8 cellular contexts compared by ENCODE assay signal in the genomic region with DNA sequence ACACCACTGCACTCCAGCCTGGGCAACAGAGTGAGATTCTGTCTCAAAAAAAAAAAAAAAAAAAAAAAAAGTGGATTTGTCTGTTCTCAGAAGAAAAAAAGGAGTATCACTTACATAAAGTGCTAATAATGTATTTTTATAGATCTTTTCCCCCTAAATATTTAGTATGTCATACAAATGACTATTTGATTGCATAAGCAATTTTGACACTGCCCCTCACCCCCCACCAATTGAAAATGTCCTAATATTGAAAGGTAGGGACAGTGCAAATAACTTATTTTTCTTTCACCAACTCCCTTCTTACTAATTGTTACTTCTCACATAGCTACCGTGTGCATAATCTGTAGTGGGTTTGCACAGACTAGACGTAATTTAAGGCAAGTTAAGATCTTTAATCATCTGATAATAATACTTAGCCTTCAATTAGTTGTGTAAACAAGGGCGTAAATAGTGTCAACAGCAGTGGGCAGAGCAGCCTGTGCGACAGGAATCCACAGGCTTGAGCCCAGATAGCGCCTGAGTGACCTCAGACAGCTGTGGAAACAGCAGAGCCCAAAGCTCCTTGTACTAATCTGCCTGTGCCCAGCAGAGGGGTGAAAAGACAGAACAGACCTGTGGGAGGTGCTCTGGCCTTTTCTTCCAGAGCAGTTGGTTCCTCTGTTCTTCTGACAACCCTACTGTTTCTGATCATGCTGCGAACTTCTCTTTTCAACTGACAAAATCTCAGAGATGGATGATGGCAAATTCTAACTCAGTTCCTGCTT. TPM values are rescaled to one million over a fixed set of nuclear protein-coding genes. Genes with fewer than 3 reads are reported as not detected.
DNase-seq lines count a peak whose midpoint lies in the region; ATAC-seq, FAIRE-seq and TF ChIP-seq lines count a peak whose summit lies in the region.

No MANE protein-coding gene starts in this region.

- no peak overlapping the region for H3K4me3 ChIP-seq in SK-N-MC
- H3K4me3 ChIP-seq in GM12878 = no peak overlapping the region
- no peak overlapping the region for H3K4me3 ChIP-seq in left lung
- no peak overlapping the region for H3K4me3 ChIP-seq in transverse colon

- WGBS in GM12878 (ENCODE audit: insufficient coverage, insufficient replicate concordance, low lambda C conversion rate, missing lambda C conversion rate) = 47% methylated on average over 6 of the region's 6 CpGs
- WGBS in transverse colon (ENCODE audit: low coverage in 1 of 2), 2 donors = 35 to 53% methylated on average over 3 to 6 of the region's 6 CpGs

- peak overlapping the region; percentile 61 for H2AFZ ChIP-seq in GM12878 (ENCODE audit: control insufficient read depth, low read depth, low read length)

- TF ChIP-seq RAD21 in GM12878 (IDR thresholded peaks at IDR 0.05; ENCODE audit: insufficient read depth, low read depth, low read length) = peak; percentile 93

- TF ChIP-seq POLR2A in GM12878 (IDR thresholded peaks at IDR 0.05; ENCODE audit: low read depth, low read length) (no peak), transverse colon (IDR thresholded peaks at IDR 0.05) (no peak)

- in situ Hi-C loops in GM12878 (cut with MboI) (no loop called here), transverse colon (cut with MboI; ENCODE audit: low pct_ligation_motif_present in 1 of 4, low pct_unique_long_range_greater_than_20kb in 1 of 4, low sequenced_read_pairs in 3 of 4) (loop anchor here in 3 of 4 donors (5.0 to 10.0 kb wide), 2 partner anchors 58 to 61 kb away; no protein-coding TSS in a partner anchor)

- no peak for FAIRE-seq in GM12878 (lab: Jason Lieb, UNC)

- RAD21 ChIA-PET in GM12878 (lab: Charles Lee; ENCODE audit: unreplicated experiment) = interaction anchor here (0.6 to 26.9 kb wide), 17 partner anchors 13 to 202 kb away, joined by 3 to 966 read pairs (median 13); a partner anchor contains a TSS

- 0 out of 2 replicates have a peak overlapping the region, but pooled peaks have one; percentile 8 for H3K27ac ChIP-seq in SK-N-MC
- H3K27ac ChIP-seq in GM12878 (ENCODE audit: control insufficient read depth, insufficient read depth) = no peak overlapping the region
- H3K27ac ChIP-seq in left lung = no peak overlapping the region
- H3K27ac ChIP-seq in transverse colon = no peak overlapping the region

- DNase-seq in DMS153 (lab: John Stamatoyannopoulos, UW) (peak; percentile 73), GM20000 (ENCODE audit: low spot score) (peak; percentile 76), Kasumi-1 (lab: John Stamatoyannopoulos, UW) (peak; percentile 94 to 97), SK-N-MC (ENCODE audit: low read depth, low spot score) (no peak), GM12878 (ENCODE audit: low read depth, low spot score) (no peak), left lung (peak in 1 of 2 donors; percentile 72), transverse colon (peak; percentile 71)

- no peak for TF ChIP-seq EP300 in GM12878 (IDR thresholded peaks at IDR 0.05; ENCODE audit: borderline replicate concordance in 1 of 2, control insufficient read depth in 1 of 2, low read depth in 2 of 2, low read length in 2 of 2)
- TF ChIP-seq EP300 in transverse colon (IDR thresholded peaks at IDR 0.05; ENCODE audit: low read depth) = no peak

- no TSS peak for BruUV-seq in GM12878 (replicated peaks; lab: Mats Ljungman, UMichigan)

- SMC1A ChIA-PET in GM12878 (lab: Charles Lee; ENCODE audit: uncharacterized antibody, unreplicated experiment) = interaction anchor here (0.6 to 39.2 kb wide), 24 partner anchors 8 to 211 kb away, joined by 3 to 1399 read pairs (median 6); a partner anchor contains a TSS

- no peaks in the 10 kb centered on the region for H4K20me1 ChIP-seq in GM12878 (ENCODE audit: control insufficient read depth, insufficient read depth)

- intact Hi-C loops in GM12878 (cut with micrococcal nuclease; ENCODE audit: unreplicated experiment) (loop anchor here (1.0 to 10.0 kb wide), 3 partner anchors 58 to 851 kb away; no protein-coding TSS in a partner anchor), left lung (cut with DNase I) (no loop called here), transverse colon (cut with DNase I; ENCODE audit: low total_unique reads) (no loop called here)

- H3K9ac ChIP-seq in SK-N-MC (ENCODE audit: insufficient read length) = no peak overlapping the region
- H3K9ac ChIP-seq in GM12878 (ENCODE audit: control insufficient read depth, insufficient read depth, low read length) = no peak overlapping the region

- no peak overlapping the region for H3K4me2 ChIP-seq in GM12878 (ENCODE audit: control insufficient read depth, insufficient read depth)

- H3K4me1 ChIP-seq in GM12878 (ENCODE audit: control insufficient read depth, insufficient read depth, low read length) (peaks cover 23% of the 10 kb centered on the region), left lung (peaks cover 0 to 31% of the 10 kb centered on the region in 2 donors), transverse colon (peaks cover 0 to 12% (median 2%) of the 10 kb centered on the region in 4 donors)

- CTCF ChIA-PET in GM12878 (lab: Yijun Ruan, JAX) = interaction anchor here (0.6 to 38.4 kb wide), 25 partner anchors 8 to 342 kb away, joined by 3 to 1067 read pairs (median 4); no protein-coding TSS in a partner anchor

- H3K9me3 ChIP-seq in SK-N-MC (ENCODE audit: low read depth, low read length) = no peaks in the 10 kb centered on the region
- no peaks in the 10 kb centered on the region for H3K9me3 ChIP-seq in GM12878 (replicated peaks; ENCODE audit: control insufficient read depth, insufficient read depth, low read length)
- no peaks in the 10 kb centered on the region for H3K9me3 ChIP-seq in left lung
- H3K9me3 ChIP-seq in transverse colon = no peaks in the 10 kb centered on the region

- no peaks in the 10 kb centered on the region for H3K27me3 ChIP-seq in GM12878 (replicated peaks in 1 of 2; ENCODE audit: control insufficient read depth in 2 of 2, insufficient read depth in 2 of 2, low read length in 1 of 2)
- H3K27me3 ChIP-seq in left lung = no peaks in the 10 kb centered on the region
- H3K27me3 ChIP-seq in transverse colon = no peaks in the 10 kb centered on the region

- POLR2A ChIA-PET in GM12878 (lab: Charles Lee) = interaction anchor here (0.6 to 10.4 kb wide), 8 partner anchors 8 to 202 kb away, joined by 3 to 142 read pairs (median 4); no protein-coding TSS in a partner anchor

- TF ChIP-seq CTCF in GM20000 (IDR thresholded peaks at IDR 0.05; ENCODE audit: extremely low read depth, missing control alignments) (peak; percentile 49), GM12878 (IDR thresholded peaks at IDR 0.05 in 2 of 3, conservative IDR thresholded peaks at IDR 0.05 in 1 of 3; ENCODE audit: control insufficient read depth in 2 of 3, extremely low read depth in 1 of 3, insufficient read depth in 1 of 3, low read depth in 3 of 3, low read length in 3 of 3) (peak; percentile 70 to 91 (median 70); a peak in 5 of 6 replicates), left lung (IDR thresholded peaks at IDR 0.05) (peak; percentile 31 to 57), transverse colon (IDR thresholded peaks at IDR 0.05) (peak; percentile 31 to 73 (median 56))

- ATAC-seq in GM12878 (peak; percentile 67), left lung (peak; percentile 69), HG03469 (IDR thresholded peaks at IDR 0.05; ENCODE audit: unreplicated experiment) (no peak)

- H3K79me2 ChIP-seq in GM12878 (ENCODE audit: control insufficient read depth, insufficient read depth, low read length) = peaks cover 16% of the 10 kb centered on the region

- H3K36me3 ChIP-seq in SK-N-MC (ENCODE audit: insufficient read depth, low read length) (no peaks in the 10 kb centered on the region), GM12878 (ENCODE audit: control insufficient read depth in 2 of 2, insufficient read depth in 2 of 2, low read length in 1 of 2) (no peaks in the 10 kb centered on the region), left lung (no peaks in the 10 kb centered on the region), transverse colon (no peaks in the 10 kb centered on the region)

RNA-seq across cellular contexts. Expression of a gene that starts 4.5 kb away (rescaled TPM):
- total RNA-seq in GM12878 (2013; cell fraction: nucleolus; rRNA removed) = 88.8 and 93.7 TPM in 2 replicates
- total RNA-seq in GM12878 (2014; rRNA removed) (65.4 and 69.4 TPM in 2 replicates), GM12878 (2014; rRNA removed; fragmentation: Illumina TruSeq; extraction: Trizol) (32.7 and 34.9 TPM in 2 replicates), GM12878 (2021) (73.9 and 75.2 TPM in 2 replicates), left lung (10 to 100 TPM; 16.1 to 26.6 TPM), transverse colon (10 to 100 TPM; 12.1 to 40.3 (median 16.5) TPM)
- polyA plus RNA-seq in GM12878 (2011; ENCODE audit: low read depth) = 6.6 TPM
- polyA plus RNA-seq in GM12878 (2011; rRNA removed) (36.4 and 44.1 TPM in 2 replicates), GM12878 (2014; fragmentation: Illumina TruSeq; extraction: Trizol) (22.4 and 26.2 TPM in 2 replicates), GM12878 (2014; fragmentation: Nextera tagmentation; extraction: Ambion mirVana) (10 to 100 TPM in 1 of 2 experiments, 1 to 10 TPM in 1; 6.2 to 19.5 TPM), GM12878 (2014; rRNA removed) (52.3 and 62.0 TPM in 2 replicates), GM12878 (2016; fragmentation: Nextera tagmentation; extraction: Ambion mirVana) (10 to 100 TPM in 1 of 2 experiments, 1 to 10 TPM in 1; 4.3 to 11.7 TPM)
- polyA plus RNA-seq in GM12878 (2011; cell fraction: cytosol; rRNA removed) = 32.3 and 38.9 TPM in 2 replicates
- 59.7 and 70.4 TPM in 2 replicates for polyA plus RNA-seq in GM12878 (2011; cell fraction: nucleus; rRNA removed)
- 24.5 and 28.7 TPM in 2 replicates for polyA plus RNA-seq in GM12878 (2012)
- polyA minus RNA-seq in GM12878 (2011; rRNA and poly(A)+ RNA removed) = 30.4 and 44.0 TPM in 2 replicates
- 24.5 TPM in 2 replicates for polyA minus RNA-seq in GM12878 (2011; cell fraction: cytosol; rRNA and poly(A)+ RNA removed)
- 69.0 and 99.9 TPM in 2 replicates for polyA minus RNA-seq in GM12878 (2011; cell fraction: nucleus; rRNA and poly(A)+ RNA removed)

RNA-seq across cellular contexts. Expression of a gene that starts 50.2 kb away (rescaled TPM):
- 81.0 and 93.9 TPM in 2 replicates for total RNA-seq in GM12878 (2013; cell fraction: nucleolus; rRNA removed)
- total RNA-seq in GM12878 (2014; rRNA removed) (29.5 and 30.4 TPM in 2 replicates), GM12878 (2014; rRNA removed; fragmentation: Illumina TruSeq; extraction: Trizol) (32.2 and 32.3 TPM in 2 replicates), GM12878 (2021) (26.3 and 29.0 TPM in 2 replicates), left lung (10 to 100 TPM; 36.9 to 45.7 TPM), transverse colon (1 to 10 TPM in 3 of 4 donors, under 1 TPM in 1; 1.00 to 8.6 (median 4.7) TPM)
- 21.6 TPM for polyA plus RNA-seq in GM12878 (2011; ENCODE audit: low read depth)
- polyA plus RNA-seq in GM12878 (2011; rRNA removed) (65.9 and 71.7 TPM in 2 replicates), GM12878 (2014; fragmentation: Illumina TruSeq; extraction: Trizol) (40.0 and 42.3 TPM in 2 replicates), GM12878 (2014; fragmentation: Nextera tagmentation; extraction: Ambion mirVana) (10 to 100 TPM; 24.7 to 28.5 TPM), GM12878 (2014; rRNA removed) (24.3 and 29.2 TPM in 2 replicates), GM12878 (2016; fragmentation: Nextera tagmentation; extraction: Ambion mirVana) (10 to 100 TPM; 35.7 to 36.4 TPM)
- 42.6 and 46.8 TPM in 2 replicates for polyA plus RNA-seq in GM12878 (2011; cell fraction: cytosol; rRNA removed)
- 23.1 and 25.8 TPM in 2 replicates for polyA plus RNA-seq in GM12878 (2011; cell fraction: nucleus; rRNA removed)
- 20.0 and 23.8 TPM in 2 replicates for polyA plus RNA-seq in GM12878 (2012)
- polyA minus RNA-seq in GM12878 (2011; rRNA and poly(A)+ RNA removed) = 47.7 and 66.8 TPM in 2 replicates
- polyA minus RNA-seq in GM12878 (2011; cell fraction: cytosol; rRNA and poly(A)+ RNA removed) = 9.9 and 15.5 TPM in 2 replicates
- 23.2 and 32.4 TPM in 2 replicates for polyA minus RNA-seq in GM12878 (2011; cell fraction: nucleus; rRNA and poly(A)+ RNA removed)

Comparison
In these comparisons a context has a peak if more than half of its experiments do, and no peak if none do; other contexts are left out.
1. DNase-seq: peak in DMS153 (single experiment), GM20000 (single experiment), Kasumi-1 (2 of 2) and transverse colon (single experiment); none in SK-N-MC (single experiment) and GM12878 (single experiment).
2. Peak in every context shown above with its lines, with median percentiles within 50 percentile points of each other: CTCF ChIP-seq.